In the genomic region with DNA sequence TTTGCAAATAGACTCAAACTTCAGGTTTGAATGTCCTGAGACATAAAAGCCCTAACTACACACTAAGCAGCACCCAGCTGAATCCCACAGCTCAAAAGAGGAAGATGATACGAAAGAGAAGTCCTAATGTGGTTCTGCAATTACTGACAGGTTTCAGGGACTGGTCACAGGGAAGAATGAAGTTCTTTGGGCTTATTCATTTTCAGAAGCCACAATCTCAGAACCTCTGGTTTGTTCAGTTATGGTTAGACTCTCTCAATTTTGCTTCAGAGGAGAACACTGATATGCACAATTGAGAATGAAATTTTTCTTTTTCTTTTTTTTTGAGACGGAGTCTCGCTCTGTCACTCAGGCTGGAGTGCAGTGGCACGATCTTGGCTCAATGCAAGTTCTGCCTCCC, we compare ENCODE assay signal across 12 cellular contexts.
DNase-seq lines count a peak whose midpoint lies in the region; ATAC-seq and TF ChIP-seq lines count a peak whose summit lies in the region.
"Had no signal": no experiment of that assay in that cellular context is flagged by ENCODE, and none has a peak within 500 bp of the region (broad histone marks: within the 10 kb centered on the region; RNA-seq: fewer than 3 reads in every experiment).

No MANE protein-coding gene starts in this region.

- DNase-seq in NOMO-1 treated with DMSO at 0.1 percent for 48 hours (lab: John Stamatoyannopoulos, UW; ENCODE audit: unreplicated experiment) (peak; percentile 16), NOMO-1 treated with dmso at 0.1 percent for 144 hours (lab: John Stamatoyannopoulos, UW; ENCODE audit: unreplicated experiment) (no peak), GM23338 (ENCODE audit: low spot score) (no peak), osteoblast (ENCODE audit: insufficient read length, low spot score, missing footprints) (peak; percentile 22), COLO668 (lab: John Stamatoyannopoulos, UW; ENCODE audit: unreplicated experiment) (no peak), T-cell (no peak), lower leg skin (ENCODE audit: low spot score in 2 of 2) (no peak)
- DNase-seq: activated naive CD8-positive, alpha-beta T cell treated with anti-CD3 and anti-CD28 coated beads, Interleukin-2, amount 10 ng/mL, durations not matched to agents 7 days and 5 days; effector memory CD8-positive, alpha-beta T cell; NCI-H524 treated with DMSO at 0.1 percent for 48 hours had no signal

- H3K79me2 ChIP-seq in GM23338 (replicated peaks; ENCODE audit: insufficient read depth) (no peaks in the 10 kb centered on the region), osteoblast (ENCODE audit: insufficient read depth, low read length) (no peaks in the 10 kb centered on the region)

- 87 to 90% methylated on average over 4 of the region's 4 CpGs for WGBS in lower leg skin, 2 donors

- peak overlapping the region; percentile 12; the same call in 1 of the 2 replicates for H2AFZ ChIP-seq in GM23338
- H2AFZ ChIP-seq in osteoblast (ENCODE audit: low read length) = no peak overlapping the region

- no peaks in the 10 kb centered on the region for H3K9me3 ChIP-seq in osteoblast (ENCODE audit: low read depth, low read length)

- H3K36me3 Mint-ChIP-seq in GM23338 (ENCODE audit: low read depth) = no peaks in the 10 kb centered on the region
- no peaks in the 10 kb centered on the region for H3K36me3 Mint-ChIP-seq in T-cell
- H3K36me3 Mint-ChIP-seq: activated naive CD8-positive, alpha-beta T cell treated with anti-CD3 and anti-CD28 coated beads, Interleukin-2, amount 10 ng/mL, durations not matched to agents 7 days and 5 days had no signal

- CTCF ChIA-PET in T-cell (lab: Charles Lee) = no interaction called here

- H3K4me1 Mint-ChIP-seq in GM23338 (peaks cover 5% of the 10 kb centered on the region; the same call in 2 of the 3 replicates), T-cell (peaks cover 0 to 10% (median 1%) of the 10 kb centered on the region in 3 donors)
- H3K4me1 Mint-ChIP-seq: activated naive CD8-positive, alpha-beta T cell treated with anti-CD3 and anti-CD28 coated beads, Interleukin-2, amount 10 ng/mL, durations not matched to agents 7 days and 5 days had no signal

- H3K4me2 ChIP-seq in GM23338 = no peak overlapping the region
- no peak overlapping the region for H3K4me2 ChIP-seq in osteoblast (ENCODE audit: insufficient read depth, low read length)

- no peak for ATAC-seq in GM23338
- peak; percentile 93 for ATAC-seq in HG03439 (IDR thresholded peaks at IDR 0.05; ENCODE audit: unreplicated experiment)
- ATAC-seq in T-cell (replicated peaks in 1 of 4) = no peak

- TF ChIP-seq POLR2A in lower leg skin (IDR thresholded peaks at IDR 0.05) = no peak

- no peaks in the 10 kb centered on the region for H3K27me3 Mint-ChIP-seq in GM23338 (ENCODE audit: insufficient read depth, low read depth, poor library complexity)
- H3K27me3 Mint-ChIP-seq in T-cell = no peaks in the 10 kb centered on the region
- H3K27me3 Mint-ChIP-seq: effector memory CD8-positive, alpha-beta T cell had no signal

- H3K27me3 ChIP-seq in GM23338 (ENCODE audit: insufficient read depth) (no peaks in the 10 kb centered on the region), osteoblast (ENCODE audit: insufficient read depth, low read length) (no peaks in the 10 kb centered on the region)

- H3K4me1 ChIP-seq in GM23338 (ENCODE audit: insufficient read depth) (no peaks in the 10 kb centered on the region), osteoblast (ENCODE audit: insufficient read depth, low read length) (no peaks in the 10 kb centered on the region)

- intact Hi-C loops in lower leg skin (cut with DNase I; ENCODE audit: low total_unique reads) = no loop called here

- H3K4me3 ChIP-seq in GM23338 (no peak overlapping the region), osteoblast (ENCODE audit: insufficient read depth, low read length) (no peak overlapping the region), lower leg skin (ENCODE audit: low read depth, poor library complexity, severe bottlenecking) (no peak overlapping the region)

- TF ChIP-seq CTCF in GM23338 (conservative IDR thresholded peaks at IDR 0.05; ENCODE audit: low read depth in 2 of 2) (no peak), osteoblast (IDR thresholded peaks at IDR 0.05; ENCODE audit: extremely low read depth, low read depth, low read length) (no peak), lower leg skin (IDR thresholded peaks at IDR 0.05) (no peak)

- H3K9me3 Mint-ChIP-seq in GM23338 = no peaks in the 10 kb centered on the region; the same call in 2 of the 3 replicates
- no peaks in the 10 kb centered on the region for H3K9me3 Mint-ChIP-seq in T-cell
- H3K9me3 Mint-ChIP-seq: effector memory CD8-positive, alpha-beta T cell had no signal

- H3K27ac Mint-ChIP-seq in GM23338 (no peak overlapping the region), T-cell (no peak overlapping the region)
- H3K27ac Mint-ChIP-seq: activated naive CD8-positive, alpha-beta T cell treated with anti-CD3 and anti-CD28 coated beads, Interleukin-2, amount 10 ng/mL, durations not matched to agents 7 days and 5 days had no signal

- H4K20me1 ChIP-seq in GM23338 (replicated peaks; ENCODE audit: insufficient read depth) = no peaks in the 10 kb centered on the region
- no peaks in the 10 kb centered on the region for H4K20me1 ChIP-seq in osteoblast (ENCODE audit: insufficient read depth, low read length)

- no peak overlapping the region for H3K27ac ChIP-seq in GM23338 (ENCODE audit: low read depth)
- no peak overlapping the region for H3K27ac ChIP-seq in osteoblast (ENCODE audit: low read depth, low read length)
- H3K27ac ChIP-seq: 22Rv1 had no signal

- POLR2A ChIA-PET in T-cell (lab: Charles Lee) = interaction anchor here in 1 of 2 donors (0.6 kb wide), 1 partner anchor 56 kb away, joined by 5 read pairs; no protein-coding TSS in a partner anchor

- H3K4me3 Mint-ChIP-seq in GM23338 (no peak overlapping the region), T-cell (no peak overlapping the region)
- H3K4me3 Mint-ChIP-seq: activated naive CD8-positive, alpha-beta T cell treated with anti-CD3 and anti-CD28 coated beads, Interleukin-2, amount 10 ng/mL, durations not matched to agents 7 days and 5 days had no signal

- H3F3A ChIP-seq in GM23338 (replicated peaks; ENCODE audit: low read depth) = no peaks in the 10 kb centered on the region

- H3K36me3 ChIP-seq in GM23338 (ENCODE audit: insufficient read depth) (no peaks in the 10 kb centered on the region), osteoblast (ENCODE audit: insufficient read depth, low read length) (no peaks in the 10 kb centered on the region)

- H3K9me2 ChIP-seq in GM23338 (ENCODE audit: insufficient read depth) = peaks cover 12% of the 10 kb centered on the region

TF ChIP-seq in GM23338, 12 proteins besides CTCF, POLR2A, EP300 and RAD21:
- TF ChIP-seq CREB1 (CRISPR knock-in tag; IDR thresholded peaks at IDR 0.05; ENCODE audit: low read depth) (no peak), NANOG (IDR thresholded peaks at IDR 0.05; ENCODE audit: borderline replicate concordance) (no peak), EZH2phosphoT487 (IDR thresholded peaks at IDR 0.05; ENCODE audit: unreplicated experiment) (no peak)
- TF ChIP-seq, protein P1, sequence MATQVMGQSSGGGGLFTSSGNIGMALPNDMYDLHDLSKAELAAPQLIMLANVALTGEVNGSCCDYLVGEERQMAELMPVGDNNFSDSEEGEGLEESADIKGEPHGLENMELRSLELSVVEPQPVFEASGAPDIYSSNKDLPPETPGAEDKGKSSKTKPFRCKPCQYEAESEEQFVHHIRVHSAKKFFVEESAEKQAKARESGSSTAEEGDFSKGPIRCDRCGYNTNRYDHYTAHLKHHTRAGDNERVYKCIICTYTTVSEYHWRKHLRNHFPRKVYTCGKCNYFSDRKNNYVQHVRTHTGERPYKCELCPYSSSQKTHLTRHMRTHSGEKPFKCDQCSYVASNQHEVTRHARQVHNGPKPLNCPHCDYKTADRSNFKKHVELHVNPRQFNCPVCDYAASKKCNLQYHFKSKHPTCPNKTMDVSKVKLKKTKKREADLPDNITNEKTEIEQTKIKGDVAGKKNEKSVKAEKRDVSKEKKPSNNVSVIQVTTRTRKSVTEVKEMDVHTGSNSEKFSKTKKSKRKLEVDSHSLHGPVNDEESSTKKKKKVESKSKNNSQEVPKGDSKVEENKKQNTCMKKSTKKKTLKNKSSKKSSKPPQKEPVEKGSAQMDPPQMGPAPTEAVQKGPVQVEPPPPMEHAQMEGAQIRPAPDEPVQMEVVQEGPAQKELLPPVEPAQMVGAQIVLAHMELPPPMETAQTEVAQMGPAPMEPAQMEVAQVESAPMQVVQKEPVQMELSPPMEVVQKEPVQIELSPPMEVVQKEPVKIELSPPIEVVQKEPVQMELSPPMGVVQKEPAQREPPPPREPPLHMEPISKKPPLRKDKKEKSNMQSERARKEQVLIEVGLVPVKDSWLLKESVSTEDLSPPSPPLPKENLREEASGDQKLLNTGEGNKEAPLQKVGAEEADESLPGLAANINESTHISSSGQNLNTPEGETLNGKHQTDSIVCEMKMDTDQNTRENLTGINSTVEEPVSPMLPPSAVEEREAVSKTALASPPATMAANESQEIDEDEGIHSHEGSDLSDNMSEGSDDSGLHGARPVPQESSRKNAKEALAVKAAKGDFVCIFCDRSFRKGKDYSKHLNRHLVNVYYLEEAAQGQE (IDR thresholded peaks at IDR 0.05; ENCODE audit: unreplicated experiment) = no peak

Comparison
In these comparisons a context has a peak if more than half of its experiments do, and no peak if none do; other contexts are left out.
1. DNase-seq: peak in NOMO-1 treated with DMSO at 0.1 percent for 48 hours (single experiment) and osteoblast (single experiment); none in NOMO-1 treated with dmso at 0.1 percent for 144 hours (single experiment), GM23338 (single experiment), COLO668 (single experiment), T-cell (0 of 34) and lower leg skin (0 of 2).